ENCODE assay signal across 14 cellular contexts in the genomic region with DNA sequence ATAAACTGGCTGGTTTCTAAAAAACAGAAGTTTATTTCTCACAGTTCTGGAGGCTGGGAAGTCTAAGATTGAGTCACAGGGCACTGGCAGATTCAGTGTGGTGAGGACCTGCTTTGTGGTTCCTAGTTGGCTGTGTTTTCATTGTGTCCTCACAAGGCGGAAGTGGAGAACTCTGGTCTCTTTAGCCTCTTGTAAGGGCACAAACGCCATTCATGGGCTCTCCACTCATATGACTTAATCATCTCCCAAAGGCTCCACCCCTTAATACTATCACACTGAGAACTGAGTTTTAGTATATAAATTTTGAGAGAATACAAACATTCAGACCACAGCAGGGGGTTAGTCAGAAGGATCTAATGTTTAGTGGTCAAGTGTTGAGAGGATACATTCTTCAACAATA.
A peak's percentile ranks its signal among the peaks of the same experiment; 100 is the strongest.
DNase-seq lines count a peak whose midpoint lies in the region; ATAC-seq and TF ChIP-seq lines count a peak whose summit lies in the region.
"Had no signal": no experiment of that assay in that cellular context is flagged by ENCODE, and none has a peak within 500 bp of the region (broad histone marks: within the 10 kb centered on the region; RNA-seq: fewer than 3 reads in every experiment).

No MANE protein-coding gene starts in this region.

- H3K27ac Mint-ChIP-seq in HFFc6: peak overlapping the region; percentile 61
- no peak overlapping the region for H3K27ac Mint-ChIP-seq in stimulated activated effector memory CD8-positive, alpha-beta T cell treated with anti-CD3 and anti-CD28 coated beads, Interleukin-12 subunit alpha, Interleukin-12 subunit beta, amount 100 ng/mL, for 72 hours
- H3K27ac Mint-ChIP-seq: CD4-positive, alpha-beta T cell had no signal

- H3K4me1 Mint-ChIP-seq in HFFc6 (ENCODE audit: low read depth): peaks cover 57% of the 10 kb centered on the region
- H3K4me1 Mint-ChIP-seq in stimulated activated effector memory CD8-positive, alpha-beta T cell treated with anti-CD3 and anti-CD28 coated beads, Interleukin-12 subunit alpha, Interleukin-12 subunit beta, amount 100 ng/mL, for 72 hours: peaks cover 26% of the 10 kb centered on the region

- H3K27me3 ChIP-seq in SJSA1 (replicated peaks) (no peaks in the 10 kb centered on the region), H7 (ENCODE audit: control insufficient read depth, insufficient read depth, low read length) (no peaks in the 10 kb centered on the region)
- H3K27me3 ChIP-seq: vagina had no signal

- H3K9me3 ChIP-seq in SJSA1 (replicated peaks): no peaks in the 10 kb centered on the region
- H3K9me3 ChIP-seq: vagina had no signal

- H3K36me3 ChIP-seq in SJSA1 (no peaks in the 10 kb centered on the region), H7 (replicated peaks; ENCODE audit: control insufficient read depth, insufficient read depth, low read length) (no peaks in the 10 kb centered on the region)
- H3K36me3 ChIP-seq: vagina had no signal

- H3K27ac ChIP-seq in SJSA1: peak overlapping the region; percentile 66
- H3K27ac ChIP-seq: vagina had no signal

- DNase-seq in HFFc6 (peak; percentile 70), SJSA1 (ENCODE audit: low read depth in 1 of 2, low spot score in 2 of 2) (peak; percentile 87 to 92), fibroblast of gingiva (ENCODE audit: low read depth) (peak; percentile 54), globus pallidus (ENCODE audit: low spot score) (no peak), DMS79 (lab: John Stamatoyannopoulos, UW) (no peak), H7 (no peak)
- DNase-seq in stimulated activated effector memory CD8-positive, alpha-beta T cell treated with anti-CD3 and anti-CD28 coated beads, Interleukin-12 subunit alpha, Interleukin-12 subunit beta, amount 100 ng/mL, for 72 hours (ENCODE audit: low spot score in 2 of 2): no peak
- DNase-seq: CD4-positive, alpha-beta T cell; head of caudate nucleus; KG1; NCI-H1694 treated with DMSO at 0.1 percent for 48 hours; Right ventricle myocardium superior had no signal

- peak; percentile 57 for ATAC-seq in stimulated activated effector memory CD8-positive, alpha-beta T cell treated with anti-CD3 and anti-CD28 coated beads, Interleukin-12 subunit alpha, Interleukin-12 subunit beta, amount 100 ng/mL, for 72 hours
- ATAC-seq in GM21390 (IDR thresholded peaks at IDR 0.05; ENCODE audit: unreplicated experiment): no peak

- H3K4me1 ChIP-seq in SJSA1 (replicated peaks): peaks cover 48% of the 10 kb centered on the region

- no peaks in the 10 kb centered on the region for H3K36me3 Mint-ChIP-seq in HFFc6 (ENCODE audit: low read depth)
- no peaks in the 10 kb centered on the region for H3K36me3 Mint-ChIP-seq in stimulated activated effector memory CD8-positive, alpha-beta T cell treated with anti-CD3 and anti-CD28 coated beads, Interleukin-12 subunit alpha, Interleukin-12 subunit beta, amount 100 ng/mL, for 72 hours

- H3K9me3 Mint-ChIP-seq in HFFc6: peaks cover 4% of the 10 kb centered on the region; the same call in 1 of the 2 replicates
- no peaks in the 10 kb centered on the region for H3K9me3 Mint-ChIP-seq in stimulated activated effector memory CD8-positive, alpha-beta T cell treated with anti-CD3 and anti-CD28 coated beads, Interleukin-12 subunit alpha, Interleukin-12 subunit beta, amount 100 ng/mL, for 72 hours
- H3K9me3 Mint-ChIP-seq: CD4-positive, alpha-beta T cell had no signal

- H3K4me3 ChIP-seq in SJSA1: no peak overlapping the region
- H3K4me3 ChIP-seq in H7 (ENCODE audit: insufficient read depth, low read depth, low read length): no peak overlapping the region
- H3K4me3 ChIP-seq: vagina had no signal

- 0 out of 2 replicates have a peak, but pooled peaks cover 4% of the 10 kb centered on the region for H3K27me3 Mint-ChIP-seq in HFFc6 (ENCODE audit: insufficient read depth)

- no peak overlapping the region for H3K4me3 Mint-ChIP-seq in HFFc6
- no peak overlapping the region for H3K4me3 Mint-ChIP-seq in stimulated activated effector memory CD8-positive, alpha-beta T cell treated with anti-CD3 and anti-CD28 coated beads, Interleukin-12 subunit alpha, Interleukin-12 subunit beta, amount 100 ng/mL, for 72 hours
- H3K4me3 Mint-ChIP-seq: CD4-positive, alpha-beta T cell had no signal

- no peak for TF ChIP-seq CTCF in HFFc6 (IDR thresholded peaks at IDR 0.05)

Comparison
In these comparisons a context has a peak if more than half of its experiments do, and no peak if none do; other contexts are left out.
1. DNase-seq: peak in HFFc6 (single experiment), SJSA1 (2 of 2) and fibroblast of gingiva (single experiment); none in stimulated activated effector memory CD8-positive, alpha-beta T cell treated with anti-CD3 and anti-CD28 coated beads, Interleukin-12 subunit alpha, Interleukin-12 subunit beta, amount 100 ng/mL, for 72 hours (0 of 2), globus pallidus (single experiment), DMS79 (single experiment) and H7 (single experiment).